ENCODE assay signal across 8 cellular contexts in genomic region chr4:184281231-184282139, GRCh38.
DNase-seq lines count a peak whose midpoint lies in the region; ATAC-seq and TF ChIP-seq lines count a peak whose summit lies in the region.

No MANE protein-coding gene starts in this region.

- 67 to 81% methylated on average over 7 to 12 of the region's 12 CpGs for WGBS in transverse colon (ENCODE audit: low coverage in 1 of 2), 2 donors

- H3K4me1 ChIP-seq in left ventricle myocardium inferior (peaks cover 27% of the 10 kb centered on the region), transverse colon (peaks cover 9 to 30% (median 15%) of the 10 kb centered on the region in 4 donors)

- H3K27ac ChIP-seq in left ventricle myocardium inferior (replicated peaks), result peak overlapping the region; percentile 51
- H3K27ac ChIP-seq in transverse colon, result peak overlapping the region; percentile 63 to 81 (median 70)

- H3K9me3 ChIP-seq in left ventricle myocardium inferior (replicated peaks) (peaks cover 6% of the 10 kb centered on the region), transverse colon (peaks cover 0 to 5% of the 10 kb centered on the region in 2 donors)

- H3K27me3 ChIP-seq in left ventricle myocardium inferior (ENCODE audit: low read depth) (no peaks in the 10 kb centered on the region), transverse colon (no peaks in the 10 kb centered on the region)

- no peak for TF ChIP-seq POLR2A in transverse colon (IDR thresholded peaks at IDR 0.05)

- TF ChIP-seq EP300 in transverse colon (IDR thresholded peaks at IDR 0.05; ENCODE audit: low read depth), result no peak

- DNase-seq in left ventricle myocardium inferior (no peak), Right ventricle myocardium superior (no peak), transverse colon (peak; percentile 19), kidney tubule cell (ENCODE audit: low spot score) (no peak), OCI-M2 (lab: John Stamatoyannopoulos, UW; ENCODE audit: unreplicated experiment) (no peak)
- DNase-seq in activated naive CD4-positive, alpha-beta T cell treated with anti-CD3 and anti-CD28 coated beads, Interleukin-2, amount 50 U/mL, for 16 hours, result peak; percentile 32

- ATAC-seq in Right ventricle myocardium superior (ENCODE audit: poor library complexity) (no peak), HG03066 (IDR thresholded peaks at IDR 0.05; ENCODE audit: low read depth, unreplicated experiment) (peak; percentile 30), HG03469 (IDR thresholded peaks at IDR 0.05; ENCODE audit: unreplicated experiment) (no peak)

- in situ Hi-C loops in transverse colon (cut with MboI; ENCODE audit: low pct_ligation_motif_present in 1 of 4, low pct_unique_long_range_greater_than_20kb in 1 of 4, low sequenced_read_pairs in 3 of 4), result loop anchor here in 3 of 4 donors (10.0 kb wide), 2 partner anchors 193 to 253 kb away; partner anchors contain the start of gene IRF2 (in 1 of the 3)

- intact Hi-C loops in left ventricle myocardium inferior (cut with micrococcal nuclease) (no loop called here), Right ventricle myocardium superior (cut with DNase I) (loop anchor here (5.0 to 10.0 kb wide), 3 partner anchors 103 to 256 kb away; partner anchors contain the start of gene IRF2), transverse colon (cut with DNase I; ENCODE audit: low total_unique reads) (loop anchor here (10.0 kb wide), 1 partner anchor 263 kb away; no protein-coding TSS in a partner anchor)

- H3K36me3 ChIP-seq in left ventricle myocardium inferior, result no peaks in the 10 kb centered on the region
- no peaks in the 10 kb centered on the region for H3K36me3 ChIP-seq in transverse colon

- H3K4me3 ChIP-seq in left ventricle myocardium inferior, result no peak overlapping the region
- no peak overlapping the region for H3K4me3 ChIP-seq in transverse colon

- TF ChIP-seq CTCF in left ventricle myocardium inferior (IDR thresholded peaks at IDR 0.05; ENCODE audit: borderline replicate concordance), result no peak
- TF ChIP-seq CTCF in transverse colon (IDR thresholded peaks at IDR 0.05), result no peak

Comparison
In these comparisons a context has a peak if more than half of its experiments do, and no peak if none do; other contexts are left out.
1. DNase-seq: peak in activated naive CD4-positive, alpha-beta T cell treated with anti-CD3 and anti-CD28 coated beads, Interleukin-2, amount 50 U/mL, for 16 hours (single experiment) and transverse colon (single experiment); none in left ventricle myocardium inferior (single experiment), Right ventricle myocardium superior (single experiment), kidney tubule cell (single experiment) and OCI-M2 (single experiment).